15 cellular contexts compared by ENCODE assay signal in the genomic region with DNA sequence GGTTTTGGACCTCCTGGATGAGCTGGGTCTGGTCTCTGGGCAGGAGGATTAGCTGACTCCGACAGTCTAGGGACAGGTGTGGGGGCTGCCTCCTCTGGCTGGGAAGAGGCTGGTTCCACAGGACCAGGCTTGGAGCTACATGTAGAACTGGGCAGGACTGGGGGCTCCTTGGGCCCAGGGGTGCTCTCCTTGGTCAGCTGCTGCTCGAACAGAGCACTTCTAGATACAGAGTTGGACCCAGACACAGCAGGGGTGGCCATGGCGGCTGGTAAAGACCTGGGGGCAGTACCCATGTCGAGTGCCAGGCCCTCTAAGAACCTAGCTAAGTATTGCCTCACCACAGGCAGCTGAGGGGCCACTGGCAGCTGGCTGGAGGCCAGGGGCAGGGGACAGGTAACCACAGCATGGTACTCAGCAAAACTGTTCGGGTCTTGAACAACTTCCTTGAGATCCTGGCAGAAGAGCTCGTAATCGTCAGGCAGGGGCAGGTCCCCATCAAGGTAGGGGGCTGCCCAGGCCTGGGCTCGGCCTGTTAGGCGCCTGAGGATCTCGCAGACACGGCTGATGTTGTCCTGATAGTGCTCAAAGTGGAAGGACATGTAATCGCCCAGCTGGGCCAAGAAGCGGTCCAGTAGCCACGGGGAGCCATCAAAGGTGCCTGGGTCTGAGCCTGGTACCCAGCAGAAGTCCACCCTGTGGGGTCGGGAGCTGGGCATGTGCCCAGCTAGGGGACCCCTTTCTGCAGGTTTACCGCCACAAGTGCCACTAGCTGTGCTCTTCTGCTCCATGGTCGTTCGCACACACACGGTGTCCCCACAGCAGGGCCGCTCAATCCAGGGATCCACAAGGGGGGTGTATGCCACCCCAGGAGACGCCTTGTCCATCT. TPM values are rescaled to one million over a fixed set of nuclear protein-coding genes. Genes with fewer than 3 reads are reported as not detected.
A peak's percentile ranks its signal among the peaks of the same experiment; 100 is the strongest.
DNase-seq lines count a peak whose midpoint lies in the region; ATAC-seq, FAIRE-seq and TF ChIP-seq lines count a peak whose summit lies in the region.
"Had no signal": no experiment of that assay in that cellular context is flagged by ENCODE, and none has a peak within 500 bp of the region (broad histone marks: within the 10 kb centered on the region; RNA-seq: fewer than 3 reads in every experiment).

No MANE protein-coding gene starts in this region.

- H3K36me3 ChIP-seq in CD4-positive, CD25-positive, alpha-beta regulatory T cell (ENCODE audit: control insufficient read depth, insufficient read depth, low read length) = peaks cover 20% of the 10 kb centered on the region
- H3K36me3 ChIP-seq in OCI-LY7 (ENCODE audit: insufficient read depth, low read length) = peaks cover 76% of the 10 kb centered on the region

- H3K4me1 ChIP-seq in CD4-positive, CD25-positive, alpha-beta regulatory T cell (ENCODE audit: control insufficient read depth, insufficient read depth, low read length, poor library complexity, severe bottlenecking) = peaks cover 47% of the 10 kb centered on the region
- H3K4me1 ChIP-seq in OCI-LY7 (ENCODE audit: insufficient read depth, low read length, poor library complexity, severe bottlenecking) = peaks cover 19% of the 10 kb centered on the region

- no peak for TF ChIP-seq CTCF in OCI-LY7 (conservative IDR thresholded peaks at IDR 0.05; ENCODE audit: low read length)

- no peak overlapping the region for H3K4me2 ChIP-seq in OCI-LY7 (ENCODE audit: low read length)
- H3K4me2 ChIP-seq: KMS-11 had no signal

- no peak for FAIRE-seq in H54 (lab: Jason Lieb, UNC)
- FAIRE-seq: D721Med had no signal

- H3K9me3 ChIP-seq in CD4-positive, CD25-positive, alpha-beta regulatory T cell (ENCODE audit: control insufficient read depth in 2 of 2, low read length in 2 of 2) = no peaks in the 10 kb centered on the region
- H3K9me3 ChIP-seq in OCI-LY7 (ENCODE audit: low read length) = no peaks in the 10 kb centered on the region
- H3K9me3 ChIP-seq: SJCRH30, tibial artery had no signal

- H3K9me2 ChIP-seq in OCI-LY7 (ENCODE audit: insufficient read depth, low read length) = no peaks in the 10 kb centered on the region

- peaks cover 13% of the 10 kb centered on the region for H3K36me3 Mint-ChIP-seq in CD4-positive, CD25-positive, alpha-beta regulatory T cell
- peaks cover 29% of the 10 kb centered on the region for H3K36me3 Mint-ChIP-seq in activated T-helper 17 cell treated with anti-CD3 and anti-CD28 coated beads, Interleukin-2, amount 50 U/mL, for 72 hours (ENCODE audit: low read depth)
- peaks cover 0 to 32% (median 3%) of the 10 kb centered on the region in 3 donors for H3K36me3 Mint-ChIP-seq in naive thymus-derived CD8-positive, alpha-beta T cell

- BruUV-seq in OCI-LY7 (replicated peaks; lab: Mats Ljungman, UMichigan) = no TSS peak

- 0 out of 2 replicates have a peak, but pooled peaks cover 9% of the 10 kb centered on the region for H4K20me1 ChIP-seq in OCI-LY7 (ENCODE audit: insufficient read depth, low read length)

- intact Hi-C loops in OCI-LY7 (cut with micrococcal nuclease; ENCODE audit: unreplicated experiment) = no loop called here

- peaks cover 8 to 63% (median 36%) of the 10 kb centered on the region in 4 donors for H3K4me1 Mint-ChIP-seq in CD4-positive, CD25-positive, alpha-beta regulatory T cell
- peaks cover 21% of the 10 kb centered on the region for H3K4me1 Mint-ChIP-seq in activated T-helper 17 cell treated with anti-CD3 and anti-CD28 coated beads, Interleukin-2, amount 50 U/mL, for 72 hours
- peaks cover 29 to 63% (median 46%) of the 10 kb centered on the region in 4 donors for H3K4me1 Mint-ChIP-seq in naive thymus-derived CD8-positive, alpha-beta T cell

- no peaks in the 10 kb centered on the region for H3K27me3 Mint-ChIP-seq in CD4-positive, CD25-positive, alpha-beta regulatory T cell
- H3K27me3 Mint-ChIP-seq in activated T-helper 17 cell treated with anti-CD3 and anti-CD28 coated beads, Interleukin-2, amount 50 U/mL, for 72 hours = no peaks in the 10 kb centered on the region
- H3K27me3 Mint-ChIP-seq in naive thymus-derived CD8-positive, alpha-beta T cell = no peaks in the 10 kb centered on the region
- H3K27me3 Mint-ChIP-seq: activated naive CD8-positive, alpha-beta T cell treated with anti-CD3 and anti-CD28 coated beads, Interleukin-2, amount 10 ng/mL, durations not matched to agents 7 days and 5 days had no signal

- POLR2A ChIA-PET in naive thymus-derived CD8-positive, alpha-beta T cell (lab: Charles Lee) = interaction anchor here (0.7 to 7.5 kb wide), 2 partner anchors 40 to 68 kb away, joined by 3 to 120 read pairs; no protein-coding TSS in a partner anchor
- POLR2A ChIA-PET in OCI-LY7 (lab: Charles Lee) = interaction anchor here (0.7 to 1.1 kb wide), 2 partner anchors 9 to 19 kb away, joined by 3 read pairs; no protein-coding TSS in a partner anchor

- H3K79me2 ChIP-seq in OCI-LY7 (ENCODE audit: insufficient read depth, low read depth, low read length) = peaks cover 46% of the 10 kb centered on the region

- H3K4me3 Mint-ChIP-seq in CD4-positive, CD25-positive, alpha-beta regulatory T cell = peak overlapping the region; percentile 23 to 99 (median 95)
- peak overlapping the region; percentile 97 for H3K4me3 Mint-ChIP-seq in activated T-helper 17 cell treated with anti-CD3 and anti-CD28 coated beads, Interleukin-2, amount 50 U/mL, for 72 hours
- H3K4me3 Mint-ChIP-seq in naive thymus-derived CD8-positive, alpha-beta T cell = peak overlapping the region in 7 of 10 donors; percentile 14 to 99 (median 95)

- H2AFZ ChIP-seq in OCI-LY7 (ENCODE audit: low read length) = no peak overlapping the region

- no peak for ATAC-seq in CD4-positive, CD25-positive, alpha-beta regulatory T cell (ENCODE audit: low read depth in 2 of 2)
- ATAC-seq in activated T-helper 17 cell treated with anti-CD3 and anti-CD28 coated beads, Interleukin-2, amount 50 U/mL, for 72 hours (replicated peaks) = no peak
- ATAC-seq in naive thymus-derived CD8-positive, alpha-beta T cell = no peak
- ATAC-seq in HG02981 (IDR thresholded peaks at IDR 0.05; ENCODE audit: unreplicated experiment) (no peak), HG03432 (IDR thresholded peaks at IDR 0.05; ENCODE audit: unreplicated experiment) (no peak)

- H3K27ac ChIP-seq in CD4-positive, CD25-positive, alpha-beta regulatory T cell (ENCODE audit: insufficient read depth, low read length, poor library complexity, severe bottlenecking) = no peak overlapping the region
- no peak overlapping the region for H3K27ac ChIP-seq in OCI-LY7 (ENCODE audit: low read depth, low read length, poor library complexity, severe bottlenecking)
- H3K27ac ChIP-seq: KMS-11, SJCRH30, tibial artery had no signal

- no peak overlapping the region for H3K4me3 ChIP-seq in CD4-positive, CD25-positive, alpha-beta regulatory T cell (ENCODE audit: low read depth, low read length)
- H3K4me3 ChIP-seq in OCI-LY7 (ENCODE audit: low read depth, low read length, poor library complexity, severe bottlenecking) = no peak overlapping the region
- H3K4me3 ChIP-seq: SJCRH30, tibial artery had no signal

- TF ChIP-seq POLR2A in H54 (IDR thresholded peaks at IDR 0.05; ENCODE audit: low read depth, low read length) = no peak

- no peak for DNase-seq in CD4-positive, CD25-positive, alpha-beta regulatory T cell
- DNase-seq in DMS79 treated with DMSO at 0.1 percent for 48 hours (lab: John Stamatoyannopoulos, UW) (peak; percentile 54), OCI-LY7 (ENCODE audit: low spot score) (no peak), H54 (ENCODE audit: insufficient read length, low spot score) (no peak)
- DNase-seq in naive thymus-derived CD8-positive, alpha-beta T cell = no peak
- DNase-seq: activated CD4-positive, CD25-positive, alpha-beta regulatory T cell; activated naive CD8-positive, alpha-beta T cell treated with anti-CD3 and anti-CD28 coated beads, Interleukin-2, amount 10 ng/mL, durations not matched to agents 7 days and 5 days; cortex of kidney had no signal

- H3K27ac Mint-ChIP-seq in CD4-positive, CD25-positive, alpha-beta regulatory T cell = no peak overlapping the region
- no peak overlapping the region for H3K27ac Mint-ChIP-seq in activated T-helper 17 cell treated with anti-CD3 and anti-CD28 coated beads, Interleukin-2, amount 50 U/mL, for 72 hours
- H3K27ac Mint-ChIP-seq in naive thymus-derived CD8-positive, alpha-beta T cell = peak overlapping the region in 6 of 10 donors; percentile 19 to 95 (median 56)

- H3K9me3 Mint-ChIP-seq in CD4-positive, CD25-positive, alpha-beta regulatory T cell = peaks cover 0 to 1% (median 0%) of the 10 kb centered on the region in 7 donors
- H3K9me3 Mint-ChIP-seq in activated T-helper 17 cell treated with anti-CD3 and anti-CD28 coated beads, Interleukin-2, amount 50 U/mL, for 72 hours = no peaks in the 10 kb centered on the region
- H3K9me3 Mint-ChIP-seq in naive thymus-derived CD8-positive, alpha-beta T cell = no peaks in the 10 kb centered on the region
- H3K9me3 Mint-ChIP-seq: activated naive CD8-positive, alpha-beta T cell treated with anti-CD3 and anti-CD28 coated beads, Interleukin-2, amount 10 ng/mL, durations not matched to agents 7 days and 5 days had no signal

- H3K27me3 ChIP-seq in CD4-positive, CD25-positive, alpha-beta regulatory T cell (ENCODE audit: control insufficient read depth, insufficient read depth, low read length) = no peaks in the 10 kb centered on the region
- H3K27me3 ChIP-seq: SJCRH30, tibial artery had no signal

- CTCF ChIA-PET in OCI-LY7 (lab: Charles Lee; ENCODE audit: unreplicated experiment) = interaction anchor here (1.1 kb wide), 1 partner anchor 18 kb away, joined by 3 read pairs; no protein-coding TSS in a partner anchor

RNA-seq across cellular contexts. Expression of a gene that starts 3.1 kb away (rescaled TPM):
- 8.2 TPM for total RNA-seq in CD4-positive, CD25-positive, alpha-beta regulatory T cell
- 10 to 100 TPM; 13.3 to 29.8 (median 19.7) TPM for polyA plus RNA-seq in CD4-positive, CD25-positive, alpha-beta regulatory T cell
- 10 to 100 TPM; 10.8 to 14.4 TPM for total RNA-seq in activated T-helper 17 cell treated with anti-CD3 and anti-CD28 coated beads, Interleukin-2, amount 50 U/mL, for 72 hours
- 10 to 100 TPM; 11.0 to 12.5 TPM for total RNA-seq in naive thymus-derived CD8-positive, alpha-beta T cell
- 10 to 100 TPM; 12.2 to 18.7 (median 17.3) TPM for polyA plus RNA-seq in naive thymus-derived CD8-positive, alpha-beta T cell
- 21.2 and 26.7 TPM in 2 replicates for total RNA-seq in OCI-LY7 (2014; rRNA removed; shearing (Covaris generic))
- 12.9 and 13.1 TPM in 2 replicates for total RNA-seq in OCI-LY7 (2022)

RNA-seq across cellular contexts. Expression of a gene that starts 3.1 kb away (rescaled TPM):
- 18.8 TPM for total RNA-seq in CD4-positive, CD25-positive, alpha-beta regulatory T cell
- polyA plus RNA-seq in CD4-positive, CD25-positive, alpha-beta regulatory T cell = 10 to 100 TPM in 2 of 4 donors, 1 to 10 TPM in 2; 7.5 to 12.6 (median 10.9) TPM
- 10 to 100 TPM; 13.0 to 16.4 TPM for total RNA-seq in activated T-helper 17 cell treated with anti-CD3 and anti-CD28 coated beads, Interleukin-2, amount 50 U/mL, for 72 hours
- 10 to 100 TPM; 30.9 to 33.0 TPM for total RNA-seq in naive thymus-derived CD8-positive, alpha-beta T cell
- polyA plus RNA-seq in naive thymus-derived CD8-positive, alpha-beta T cell = 10 to 100 TPM in 2 of 3 donors, 1 to 10 TPM in 1; 7.0 to 14.3 (median 13.4) TPM
- 25.5 and 28.2 TPM in 2 replicates for total RNA-seq in OCI-LY7 (2014; rRNA removed; shearing (Covaris generic))
- total RNA-seq in OCI-LY7 (2022) = 26.1 and 26.2 TPM in 2 replicates

Comparison
In these comparisons a context has a peak if more than half of its experiments do, and no peak if none do; other contexts are left out.
1. H3K27ac Mint-ChIP-seq: peak in naive thymus-derived CD8-positive, alpha-beta T cell (6 of 10); none in CD4-positive, CD25-positive, alpha-beta regulatory T cell (0 of 3) and activated T-helper 17 cell treated with anti-CD3 and anti-CD28 coated beads, Interleukin-2, amount 50 U/mL, for 72 hours (single experiment).
2. Peak in every context shown above with its lines, with median percentiles within 50 percentile points of each other: H3K4me3 Mint-ChIP-seq.